ENCODE assay signal across 22 cellular contexts in genomic region chr19:42431486-42431885, GRCh38. TPM values are rescaled to one million over a fixed set of nuclear protein-coding genes. Genes with fewer than 3 reads are reported as not detected.
A peak's percentile ranks its signal among the peaks of the same experiment; 100 is the strongest.
DNase-seq lines count a peak whose midpoint lies in the region; ATAC-seq and TF ChIP-seq lines count a peak whose summit lies in the region.
"Had no signal": no experiment of that assay in that cellular context is flagged by ENCODE, and none has a peak within 500 bp of the region (broad histone marks: within the 10 kb centered on the region; RNA-seq: fewer than 3 reads in every experiment).

No MANE protein-coding gene starts in this region.

- in situ Hi-C loops in G401 (cut with HindIII; ENCODE audit: low sequenced_read_pairs): loop anchor here (25.0 kb wide), 1 partner anchor 156 kb away; the partner anchor contains the start of gene CEACAM8

- H3K4me2 ChIP-seq in OCI-LY7 (ENCODE audit: low read length): no peak overlapping the region
- H3K4me2 ChIP-seq: BLaER1 had no signal

- no peaks in the 10 kb centered on the region for H3K9me3 ChIP-seq in left ventricle myocardium inferior (replicated peaks)
- no peaks in the 10 kb centered on the region for H3K9me3 ChIP-seq in right atrium auricular region
- no peaks in the 10 kb centered on the region for H3K9me3 ChIP-seq in OCI-LY7 (ENCODE audit: low read length)
- no peaks in the 10 kb centered on the region for H3K9me3 ChIP-seq in subcutaneous abdominal adipose tissue (ENCODE audit: control insufficient read depth in 5 of 5, low read length in 5 of 5)
- H3K9me3 ChIP-seq: BE2C, BLaER1 had no signal

- POLR2A ChIA-PET in OCI-LY7 (lab: Charles Lee): no interaction called here

- H3K9ac ChIP-seq in subcutaneous abdominal adipose tissue (ENCODE audit: low read length in 5 of 5): no peak overlapping the region
- H3K9ac ChIP-seq: BLaER1 had no signal

- CTCF ChIA-PET in OCI-LY7 (lab: Charles Lee; ENCODE audit: unreplicated experiment): no interaction called here

- peak overlapping the region; percentile 81 for H3K27ac ChIP-seq in left ventricle myocardium inferior (replicated peaks)
- H3K27ac ChIP-seq in right atrium auricular region: no peak overlapping the region
- no peak overlapping the region for H3K27ac ChIP-seq in OCI-LY7 (ENCODE audit: low read depth, low read length, poor library complexity, severe bottlenecking)
- H3K27ac ChIP-seq in subcutaneous abdominal adipose tissue (ENCODE audit: low read depth, low read length): peak overlapping the region; percentile 94
- H3K27ac ChIP-seq: 22Rv1, BLaER1 had no signal

- H3K4me3 ChIP-seq in left ventricle myocardium inferior (no peak overlapping the region), right atrium auricular region (no peak overlapping the region), OCI-LY7 (ENCODE audit: low read depth, low read length, poor library complexity, severe bottlenecking) (no peak overlapping the region), subcutaneous abdominal adipose tissue (ENCODE audit: low read depth in 1 of 5, low read length in 5 of 5) (no peak overlapping the region)
- H3K4me3 ChIP-seq: BLaER1 had no signal

- intact Hi-C loops in left ventricle myocardium inferior (cut with micrococcal nuclease): no loop called here
- intact Hi-C loops in OCI-LY7 (cut with micrococcal nuclease; ENCODE audit: unreplicated experiment): no loop called here

- no peak for ATAC-seq in HG02763 (IDR thresholded peaks at IDR 0.05; ENCODE audit: unreplicated experiment)

- H3K9me2 ChIP-seq in OCI-LY7 (ENCODE audit: insufficient read depth, low read length): no peaks in the 10 kb centered on the region

- DNase-seq in left ventricle myocardium inferior: no peak
- no peak for DNase-seq in right atrium auricular region (ENCODE audit: low spot score)
- DNase-seq in OCI-LY7 (ENCODE audit: low spot score): no peak
- no peak for DNase-seq in G401 (ENCODE audit: low spot score)
- DNase-seq: ACHN; BE2C; C1 segment of cervical spinal cord; CD4-positive, alpha-beta memory T cell; CD4-positive, CD25-positive, alpha-beta regulatory T cell; CD8-positive, alpha-beta memory T cell; COR-L47; DMS 273 treated with DMSO at 0.1 percent for 48 hours; DND-41; EL; GF-D8 had no signal

- H2AFZ ChIP-seq in OCI-LY7 (ENCODE audit: low read length): peak overlapping the region; percentile 49; the same call in 1 of the 2 replicates

- no peaks in the 10 kb centered on the region for H3K36me3 ChIP-seq in left ventricle myocardium inferior
- no peaks in the 10 kb centered on the region for H3K36me3 ChIP-seq in right atrium auricular region
- H3K36me3 ChIP-seq in OCI-LY7 (ENCODE audit: insufficient read depth, low read length): no peaks in the 10 kb centered on the region
- no peaks in the 10 kb centered on the region for H3K36me3 ChIP-seq in subcutaneous abdominal adipose tissue (ENCODE audit: control insufficient read depth in 5 of 5, insufficient read depth in 5 of 5, low read length in 5 of 5)
- H3K36me3 ChIP-seq: BE2C, BLaER1 had no signal

- H3K4me1 ChIP-seq in left ventricle myocardium inferior (peaks cover 57% of the 10 kb centered on the region), right atrium auricular region (peaks cover 0 to 19% of the 10 kb centered on the region in 2 donors), OCI-LY7 (ENCODE audit: insufficient read depth, low read length, poor library complexity, severe bottlenecking) (peaks cover 23% of the 10 kb centered on the region), subcutaneous abdominal adipose tissue (ENCODE audit: control insufficient read depth in 5 of 5, insufficient read depth in 5 of 5, low read length in 5 of 5) (peaks cover 7 to 72% (median 68%) of the 10 kb centered on the region in 5 donors)
- H3K4me1 ChIP-seq: BE2C had no signal

- BruUV-seq in OCI-LY7 (replicated peaks; lab: Mats Ljungman, UMichigan): no TSS peak

- H3K27me3 ChIP-seq in left ventricle myocardium inferior (ENCODE audit: low read depth) (no peaks in the 10 kb centered on the region), right atrium auricular region (no peaks in the 10 kb centered on the region), subcutaneous abdominal adipose tissue (ENCODE audit: control insufficient read depth in 5 of 5, insufficient read depth in 4 of 5, low read length in 5 of 5) (no peaks in the 10 kb centered on the region)
- H3K27me3 ChIP-seq: BE2C, BLaER1 had no signal

- TF ChIP-seq CTCF in left ventricle myocardium inferior (IDR thresholded peaks at IDR 0.05; ENCODE audit: borderline replicate concordance) (no peak), right atrium auricular region (IDR thresholded peaks at IDR 0.05) (no peak), OCI-LY7 (conservative IDR thresholded peaks at IDR 0.05; ENCODE audit: low read length) (no peak)

- H3K79me2 ChIP-seq in OCI-LY7 (ENCODE audit: insufficient read depth, low read depth, low read length): no peaks in the 10 kb centered on the region

- H4K20me1 ChIP-seq in OCI-LY7 (ENCODE audit: insufficient read depth, low read length): no peaks in the 10 kb centered on the region
- H4K20me1 ChIP-seq: BLaER1 had no signal

RNA-seq across cellular contexts. Expression of gene LIPE, which starts 4.3 kb away (rescaled TPM):
- total RNA-seq in left ventricle myocardium inferior (55.8 TPM), right atrium auricular region (10 to 100 TPM; 11.6 to 36.5 TPM), OCI-LY7 (2022) (35.6 and 39.3 TPM in 2 replicates)
- total RNA-seq in OCI-LY7 (2014; rRNA removed; shearing (Covaris generic)): 11.5 and 21.2 TPM in 2 replicates
- total RNA-seq in G401 (2014; rRNA removed; shearing (Covaris generic)): 26.5 and 29.0 TPM in 2 replicates
- total RNA-seq: A172 had no signal

RNA-seq across cellular contexts. Expression of gene CXCL17, which starts 11.3 kb away (rescaled TPM):
- total RNA-seq in left ventricle myocardium inferior: not detected
- not detected for total RNA-seq in right atrium auricular region
- total RNA-seq in OCI-LY7 (2014; rRNA removed; shearing (Covaris generic)): not detected in 2 replicates
- total RNA-seq in OCI-LY7 (2022): not detected in 2 replicates
- not detected in 2 replicates for total RNA-seq in G401 (2014; rRNA removed; shearing (Covaris generic))
- total RNA-seq: A172; A673; CD4-positive, alpha-beta memory T cell; CD4-positive, CD25-positive, alpha-beta regulatory T cell; CD8-positive, alpha-beta memory T cell; Daoy had no signal

RNA-seq across cellular contexts. Expression of gene CNFN, which starts 41.4 kb away (rescaled TPM):
- total RNA-seq in left ventricle myocardium inferior (0.49 TPM), right atrium auricular region (1 to 10 TPM in 1 of 2 donors, not detected in 1; 1.1 TPM), OCI-LY7 (2022) (0.81 and 0.95 TPM in 2 replicates)
- not detected in 2 replicates for total RNA-seq in OCI-LY7 (2014; rRNA removed; shearing (Covaris generic))
- total RNA-seq in G401 (2014; rRNA removed; shearing (Covaris generic)): 3.9 TPM in 1 of 2 replicates, not detected in the other
- total RNA-seq: A673; CD4-positive, alpha-beta memory T cell; CD4-positive, CD25-positive, alpha-beta regulatory T cell; CD8-positive, alpha-beta memory T cell had no signal

Comparison
In these comparisons a context has a peak if more than half of its experiments do, and no peak if none do; other contexts are left out.
1. H3K27ac ChIP-seq: peak in left ventricle myocardium inferior (single experiment) and subcutaneous abdominal adipose tissue (single experiment); none in right atrium auricular region (0 of 2) and OCI-LY7 (single experiment).